16 cellular contexts compared by ENCODE assay signal in genomic region chr4:146485968-146486367, GRCh38. TPM values are rescaled to one million over a fixed set of nuclear protein-coding genes. Genes with fewer than 3 reads are reported as not detected.
DNase-seq lines count a peak whose midpoint lies in the region; ATAC-seq, FAIRE-seq and TF ChIP-seq lines count a peak whose summit lies in the region.
"Had no signal": no experiment of that assay in that cellular context is flagged by ENCODE, and none has a peak within 500 bp of the region (broad histone marks: within the 10 kb centered on the region; RNA-seq: fewer than 3 reads in every experiment).

No MANE protein-coding gene starts in this region.

- TF ChIP-seq EP300 in GM12878 (IDR thresholded peaks at IDR 0.05; ENCODE audit: borderline replicate concordance in 1 of 2, control insufficient read depth in 1 of 2, low read depth in 2 of 2, low read length in 2 of 2): no peak

- H2AFZ ChIP-seq in GM12878 (ENCODE audit: control insufficient read depth, low read depth, low read length): no peak overlapping the region

- H4K20me1 ChIP-seq in GM12878 (ENCODE audit: control insufficient read depth, insufficient read depth): no peaks in the 10 kb centered on the region

- POLR2A ChIA-PET in GM12878 (lab: Charles Lee): interaction anchor here (0.6 to 2.1 kb wide), 3 partner anchors 9 to 18 kb away, joined by 3 to 8 read pairs (median 4); no protein-coding TSS in a partner anchor

- no peaks in the 10 kb centered on the region; a peak in 1 of 4 replicates for H3K36me3 ChIP-seq in GM12878 (ENCODE audit: control insufficient read depth in 2 of 2, insufficient read depth in 2 of 2, low read length in 1 of 2)
- H3K36me3 ChIP-seq: BE2C had no signal

- no peak overlapping the region for H3K4me3 ChIP-seq in GM12878

- intact Hi-C loops in GM12878 (cut with micrococcal nuclease; ENCODE audit: unreplicated experiment) (loop anchor here (5.0 kb wide), 1 partner anchor 34 kb away; no protein-coding TSS in a partner anchor), posterior cingulate gyrus (cut with DNase I) (no loop called here)

- SMC1A ChIA-PET in GM12878 (lab: Charles Lee; ENCODE audit: uncharacterized antibody, unreplicated experiment): interaction anchor here (0.6 to 3.5 kb wide), 17 partner anchors 10 to 223 kb away, joined by 3 to 18 read pairs (median 3); no protein-coding TSS in a partner anchor

- no peak for TF ChIP-seq CTCF in GM12878 (IDR thresholded peaks at IDR 0.05 in 2 of 3, conservative IDR thresholded peaks at IDR 0.05 in 1 of 3; ENCODE audit: control insufficient read depth in 2 of 3, extremely low read depth in 1 of 3, insufficient read depth in 1 of 3, low read depth in 3 of 3, low read length in 3 of 3)

- peak overlapping the region; percentile 91; the same call in 1 of the 2 replicates for H3K4me2 ChIP-seq in GM12878 (ENCODE audit: control insufficient read depth, insufficient read depth)

- in situ Hi-C loops in GM12878 (cut with MboI): no loop called here
- in situ Hi-C loops in KBM-7 (cut with MboI; ENCODE audit: low pct_unique_long_range_greater_than_20kb, low sequenced_read_pairs): no loop called here

- FAIRE-seq in GM12878 (lab: Jason Lieb, UNC): peak; percentile 68

- H3K27ac ChIP-seq in GM12878 (ENCODE audit: control insufficient read depth, insufficient read depth): no peak overlapping the region
- H3K27ac ChIP-seq: HL-60 had no signal

- no TSS peak for BruUV-seq in GM12878 (replicated peaks; lab: Mats Ljungman, UMichigan)

- no peak for TF ChIP-seq POLR2A in GM12878 (IDR thresholded peaks at IDR 0.05; ENCODE audit: low read depth, low read length)

- DNase-seq in GM12878 (ENCODE audit: low read depth, low spot score) (no peak), kidney tubule cell (ENCODE audit: low spot score) (no peak), KBM-7 (no peak), posterior cingulate gyrus (no peak)
- DNase-seq: activated naive CD4-positive, alpha-beta T cell treated with Interleukin-2 at 50 U/mL for 16 hours; BE2C; DMS153; HCEC 1CT; left ventricle myocardium superior; NCI-H146; NCI-H524 had no signal

- RAD21 ChIA-PET in GM12878 (lab: Charles Lee; ENCODE audit: unreplicated experiment): interaction anchor here (0.7 to 2.6 kb wide), 10 partner anchors 8 to 142 kb away, joined by 3 to 10 read pairs (median 3); no protein-coding TSS in a partner anchor

- TF ChIP-seq RAD21 in GM12878 (IDR thresholded peaks at IDR 0.05; ENCODE audit: insufficient read depth, low read depth, low read length): no peak

- ATAC-seq in GM18517 (IDR thresholded peaks at IDR 0.05; ENCODE audit: unreplicated experiment): peak; percentile 37
- peak; percentile 44 for ATAC-seq in GM19467 (IDR thresholded peaks at IDR 0.05; ENCODE audit: unreplicated experiment)
- peak; percentile 69 for ATAC-seq in HG02973 (IDR thresholded peaks at IDR 0.05; ENCODE audit: unreplicated experiment)
- peak; percentile 76 for ATAC-seq in GM12878
- ATAC-seq in GM21737 (IDR thresholded peaks at IDR 0.05; ENCODE audit: unreplicated experiment): no peak
- ATAC-seq: left ventricle myocardium superior had no signal

- peaks cover 12% of the 10 kb centered on the region for H3K9me3 ChIP-seq in GM12878 (replicated peaks; ENCODE audit: control insufficient read depth, insufficient read depth, low read length)
- H3K9me3 ChIP-seq: BE2C had no signal

- peaks cover 14% of the 10 kb centered on the region for H3K4me1 ChIP-seq in GM12878 (ENCODE audit: control insufficient read depth, insufficient read depth, low read length)
- H3K4me1 ChIP-seq: BE2C had no signal

- H3K9ac ChIP-seq in GM12878 (ENCODE audit: control insufficient read depth, insufficient read depth, low read length): no peak overlapping the region

- H3K79me2 ChIP-seq in GM12878 (ENCODE audit: control insufficient read depth, insufficient read depth, low read length): no peaks in the 10 kb centered on the region; the same call in 1 of the 2 replicates

- no peaks in the 10 kb centered on the region for H3K27me3 ChIP-seq in GM12878 (replicated peaks in 1 of 2; ENCODE audit: control insufficient read depth in 2 of 2, insufficient read depth in 2 of 2, low read length in 1 of 2)
- H3K27me3 ChIP-seq: BE2C had no signal

- CTCF ChIA-PET in GM12878 (lab: Yijun Ruan, JAX): interaction anchor here (0.5 kb wide), 1 partner anchor 24 kb away, joined by 3 read pairs; no protein-coding TSS in a partner anchor

TF ChIP-seq in GM12878, 131 proteins besides CTCF, POLR2A, EP300 and RAD21 (continues in another document):
- TF ChIP-seq CUX1 (IDR thresholded peaks at IDR 0.05; ENCODE audit: insufficient replicate concordance, low read depth, low read length) (peak; percentile 49), ZBED1 (IDR thresholded peaks at IDR 0.05; ENCODE audit: borderline replicate concordance) (0 out of 2 replicates have a peak, but pooled peaks have one; percentile 39), GATAD2B (conservative IDR thresholded peaks at IDR 0.05; ENCODE audit: low read depth) (no peak), ATF7 (IDR thresholded peaks at IDR 0.05; ENCODE audit: low read depth) (peak; percentile 17; the same call in 1 of the 2 replicates), TAF1 (IDR thresholded peaks at IDR 0.05; ENCODE audit: borderline replicate concordance, low read depth, low read length) (no peak), CBFB (IDR thresholded peaks at IDR 0.05; ENCODE audit: low read depth) (no peak), ZNF217 (IDR thresholded peaks at IDR 0.05) (no peak), DPF2 (IDR thresholded peaks at IDR 0.05) (peak; percentile 50; the same call in 1 of the 2 replicates), SREBF2 (IDR thresholded peaks at IDR 0.05; ENCODE audit: low read length) (no peak), SMAD5 (IDR thresholded peaks at IDR 0.05; ENCODE audit: low read depth) (no peak), NR2F1 (conservative IDR thresholded peaks at IDR 0.05) (peak; percentile 66; the same call in 1 of the 2 replicates), RUNX3 (IDR thresholded peaks at IDR 0.05; ENCODE audit: low read length) (peak; percentile 71; the same call in 1 of the 2 replicates), MTA2 (IDR thresholded peaks at IDR 0.05; ENCODE audit: low read depth) (peak; percentile 86), MXI1 (IDR thresholded peaks at IDR 0.05; ENCODE audit: low read depth, low read length) (no peak), BCL11A (IDR thresholded peaks at IDR 0.05; ENCODE audit: low read depth, low read length) (0 out of 2 replicates have a peak, but pooled peaks have one; percentile 20)

RNA-seq across cellular contexts. Expression of gene SLC10A7, which starts 35.8 kb away (rescaled TPM):
- 105 and 106 TPM in 2 replicates for total RNA-seq in GM12878 (2013; cell fraction: nucleolus; rRNA removed)
- total RNA-seq in GM12878 (2014; rRNA removed) (16.8 and 22.8 TPM in 2 replicates), GM12878 (2014; rRNA removed; fragmentation: Illumina TruSeq; extraction: Trizol) (16.1 and 16.5 TPM in 2 replicates), GM12878 (2021) (16.2 and 16.3 TPM in 2 replicates)
- polyA plus RNA-seq in GM12878 (2011; ENCODE audit: low read depth): 5.8 TPM
- polyA plus RNA-seq in GM12878 (2011; rRNA removed) (23.7 and 34.5 TPM in 2 replicates), GM12878 (2014; fragmentation: Illumina TruSeq; extraction: Trizol) (14.1 and 15.2 TPM in 2 replicates), GM12878 (2014; fragmentation: Nextera tagmentation; extraction: Ambion mirVana) (1 to 10 TPM; 4.6 to 6.5 TPM), GM12878 (2014; rRNA removed) (6.7 and 7.4 TPM in 2 replicates), GM12878 (2016; fragmentation: Nextera tagmentation; extraction: Ambion mirVana) (10 to 100 TPM; 12.1 to 16.0 TPM)
- 9.8 and 12.8 TPM in 2 replicates for polyA plus RNA-seq in GM12878 (2011; cell fraction: cytosol; rRNA removed)
- polyA plus RNA-seq in GM12878 (2011; cell fraction: nucleus; rRNA removed): 18.7 and 18.8 TPM in 2 replicates
- polyA plus RNA-seq in GM12878 (2012): 6.3 and 9.0 TPM in 2 replicates
- 30.5 and 35.0 TPM in 2 replicates for polyA minus RNA-seq in GM12878 (2011; rRNA and poly(A)+ RNA removed)
- 6.8 and 7.8 TPM in 2 replicates for polyA minus RNA-seq in GM12878 (2011; cell fraction: cytosol; rRNA and poly(A)+ RNA removed)
- 39.4 and 66.0 TPM in 2 replicates for polyA minus RNA-seq in GM12878 (2011; cell fraction: nucleus; rRNA and poly(A)+ RNA removed)
